1 cellular context compared by ENCODE assay signal in the genomic region with DNA sequence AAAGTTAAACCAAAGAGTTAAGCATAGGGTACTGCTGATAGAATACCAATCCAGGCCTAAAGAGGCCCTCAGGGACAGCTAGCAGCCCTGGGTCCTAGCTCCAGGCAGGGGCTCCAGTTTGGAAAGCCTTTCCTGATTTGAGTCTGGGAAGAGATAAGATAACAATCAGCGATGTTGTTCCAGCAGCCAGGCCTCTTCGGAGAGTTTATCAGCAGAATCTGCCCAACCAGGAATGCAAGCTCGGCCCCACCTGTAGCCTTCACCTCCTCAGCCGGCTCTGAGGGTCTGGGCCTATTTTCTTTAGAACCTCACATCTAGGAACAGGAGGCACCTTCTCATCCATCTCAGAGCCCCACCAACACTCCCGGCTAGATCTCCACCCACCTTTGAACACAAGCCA.
TF ChIP-seq lines count a peak whose summit lies in the region.

No MANE protein-coding gene starts in this region.

TF ChIP-seq in SK-N-SH, 30 proteins besides CTCF, POLR2A, EP300 and RAD21 (continued from another document):
- TF ChIP-seq, protein P1, sequence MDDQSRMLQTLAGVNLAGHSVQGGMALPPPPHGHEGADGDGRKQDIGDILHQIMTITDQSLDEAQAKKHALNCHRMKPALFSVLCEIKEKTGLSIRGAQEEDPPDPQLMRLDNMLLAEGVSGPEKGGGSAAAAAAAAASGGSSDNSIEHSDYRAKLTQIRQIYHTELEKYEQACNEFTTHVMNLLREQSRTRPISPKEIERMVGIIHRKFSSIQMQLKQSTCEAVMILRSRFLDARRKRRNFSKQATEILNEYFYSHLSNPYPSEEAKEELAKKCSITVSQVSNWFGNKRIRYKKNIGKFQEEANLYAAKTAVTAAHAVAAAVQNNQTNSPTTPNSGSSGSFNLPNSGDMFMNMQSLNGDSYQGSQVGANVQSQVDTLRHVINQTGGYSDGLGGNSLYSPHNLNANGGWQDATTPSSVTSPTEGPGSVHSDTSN (IDR thresholded peaks at IDR 0.05), result no peak
- peak; percentile 43; the same call in 1 of the 2 replicates for TF ChIP-seq RCOR1 (IDR thresholded peaks at IDR 0.05; ENCODE audit: low read length)
- TF ChIP-seq SIN3A (IDR thresholded peaks at IDR 0.05; ENCODE audit: borderline replicate concordance, low read depth, low read length), result no peak
- no peak for TF ChIP-seq TCF12 (IDR thresholded peaks at IDR 0.05)
- no peak for TF ChIP-seq CHD2 (IDR thresholded peaks at IDR 0.05; ENCODE audit: low read length, partially characterized antibody)
- TF ChIP-seq MEF2A (IDR thresholded peaks at IDR 0.05; ENCODE audit: borderline replicate concordance, low read depth), result no peak
- TF ChIP-seq GATA2 (CRISPR knock-in tag; IDR thresholded peaks at IDR 0.05), result peak; percentile 67
- TF ChIP-seq, protein P2, sequence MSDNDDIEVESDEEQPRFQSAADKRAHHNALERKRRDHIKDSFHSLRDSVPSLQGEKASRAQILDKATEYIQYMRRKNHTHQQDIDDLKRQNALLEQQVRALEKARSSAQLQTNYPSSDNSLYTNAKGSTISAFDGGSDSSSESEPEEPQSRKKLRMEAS (IDR thresholded peaks at IDR 0.05; ENCODE audit: low read depth), result no peak
